In genomic region chr5:95619096-95619495, GRCh38 we compare ENCODE assay signal across 14 cellular contexts. TPM values are rescaled to one million over a fixed set of nuclear protein-coding genes. Genes with fewer than 3 reads are reported as not detected.
DNase-seq lines count a peak whose midpoint lies in the region; ATAC-seq and TF ChIP-seq lines count a peak whose summit lies in the region.
"Had no signal": no experiment of that assay in that cellular context is flagged by ENCODE, and none has a peak within 500 bp of the region (broad histone marks: within the 10 kb centered on the region; RNA-seq: fewer than 3 reads in every experiment).

No MANE protein-coding gene starts in this region.

- H3K27ac ChIP-seq in BLaER1 treated with 17β-estradiol and CSF1 and Interleukin-3, amounts not matched to agents 10 nM and 100 nM: no peak overlapping the region
- H3K27ac ChIP-seq in brain microvascular endothelial cell (peak overlapping the region; percentile 28), mesendoderm (ENCODE audit: low read depth, low read length) (no peak overlapping the region)
- H3K27ac ChIP-seq: gastrocnemius medialis, SK-N-MC had no signal

- DNase-seq in brain microvascular endothelial cell (peak; percentile 44), mesothelial cell of epicardium (ENCODE audit: low spot score in 2 of 2, unreplicated experiment in 2 of 2) (no peak), KG1 (lab: John Stamatoyannopoulos, UW) (no peak), mesendoderm (no peak), Right ventricle myocardium inferior (ENCODE audit: missing footprints) (no peak)
- DNase-seq: central memory CD4-positive, alpha-beta T cell; gastrocnemius medialis; upper lobe of left lung had no signal

- peaks cover 0 to 6% (median 5%) of the 10 kb centered on the region in 11 experiments; a peak in 16 of 22 replicates for H3K9me3 ChIP-seq in BLaER1 treated with 17β-estradiol and CSF1 and Interleukin-3, amounts not matched to agents 10 nM and 100 nM (replicated peaks in 1 of 11)
- H3K9me3 ChIP-seq: gastrocnemius medialis, upper lobe of left lung had no signal

- peaks cover 33 to 50% (median 46%) of the 10 kb centered on the region in 10 experiments for H3K4me1 ChIP-seq in BLaER1 treated with 17β-estradiol and CSF1 and Interleukin-3, amounts not matched to agents 10 nM and 100 nM
- no peaks in the 10 kb centered on the region for H3K4me1 ChIP-seq in mesendoderm (ENCODE audit: control insufficient read depth, low read depth, low read length)

- no peaks in the 10 kb centered on the region for H3K79me2 ChIP-seq in mesendoderm (ENCODE audit: control insufficient read depth, insufficient read depth, low read length)

- no CpG with 5 or more reads among the region's 4 CpGs for WGBS in mesendoderm (ENCODE audit: extremely low coverage, insufficient coverage, low lambda C conversion rate)

- H3K23ac ChIP-seq in mesendoderm (ENCODE audit: low read length): no peak overlapping the region

- H3K27me3 ChIP-seq in BLaER1 treated with 17β-estradiol and CSF1 and Interleukin-3, amounts not matched to agents 10 nM and 100 nM: peaks cover 13 to 31% (median 23%) of the 10 kb centered on the region in 11 experiments; a peak in 21 of 22 replicates
- H3K27me3 ChIP-seq in brain microvascular endothelial cell (replicated peaks) (no peaks in the 10 kb centered on the region), mesendoderm (ENCODE audit: insufficient read depth, low read length, poor library complexity) (peaks cover 22% of the 10 kb centered on the region)
- H3K27me3 ChIP-seq: gastrocnemius medialis, upper lobe of left lung had no signal

- H4K20me1 ChIP-seq in BLaER1 treated with 17β-estradiol and CSF1 and Interleukin-3, amounts not matched to agents 10 nM and 100 nM: no peaks in the 10 kb centered on the region

- H2AK5ac ChIP-seq in mesendoderm (ENCODE audit: low read length): no peak overlapping the region

- H3K27me3 Mint-ChIP-seq in IgD-negative memory B cell (peaks cover 3% of the 10 kb centered on the region), mesothelial cell of epicardium (ENCODE audit: low read depth) (peaks cover 51% of the 10 kb centered on the region)

- no peaks in the 10 kb centered on the region for H3K79me1 ChIP-seq in mesendoderm (ENCODE audit: low read length)

- no peak overlapping the region; a peak in 1 of 22 replicates for H3K9ac ChIP-seq in BLaER1 treated with 17β-estradiol and CSF1 and Interleukin-3, amounts not matched to agents 10 nM and 100 nM
- no peak overlapping the region for H3K9ac ChIP-seq in mesendoderm (ENCODE audit: low read length)

- H3K4me3 Mint-ChIP-seq in IgD-negative memory B cell (peak overlapping the region; percentile 84 to 96 (median 90)), mesothelial cell of epicardium (peak overlapping the region; percentile 7)

- H3K4me1 Mint-ChIP-seq in IgD-negative memory B cell (peaks cover 23 to 33% (median 27%) of the 10 kb centered on the region in 3 donors), mesothelial cell of epicardium (peaks cover 22% of the 10 kb centered on the region)

- H3K4me2 ChIP-seq in BLaER1 treated with 17β-estradiol and CSF1 and Interleukin-3, amounts not matched to agents 10 nM and 100 nM: peak overlapping the region; percentile 93 to 100 (median 98)
- H3K4me2 ChIP-seq in mesendoderm (ENCODE audit: low read length): no peak overlapping the region

- no peak overlapping the region for H4K5ac ChIP-seq in mesendoderm (ENCODE audit: low read length)

- no peak overlapping the region for H2BK15ac ChIP-seq in mesendoderm (replicated peaks; ENCODE audit: low read depth)

- peak overlapping the region in 2 of 10 experiments; percentile 63 to 67; a peak in 2 of 20 replicates for H3K4me3 ChIP-seq in BLaER1 treated with 17β-estradiol and CSF1 and Interleukin-3, amounts not matched to agents 10 nM and 100 nM
- H3K4me3 ChIP-seq in brain microvascular endothelial cell (ENCODE audit: low read depth, low read length): no peak overlapping the region
- H3K4me3 ChIP-seq in mesendoderm (ENCODE audit: low read length): no peak overlapping the region
- H3K4me3 ChIP-seq: SK-N-MC had no signal

- no peak overlapping the region for H2BK5ac ChIP-seq in mesendoderm (ENCODE audit: low read length)

- H3K27ac Mint-ChIP-seq in IgD-negative memory B cell: peak overlapping the region in 1 of 3 donors; percentile 47
- H3K27ac Mint-ChIP-seq in mesothelial cell of epicardium: no peak overlapping the region

- TF ChIP-seq CTCF in brain microvascular endothelial cell (IDR thresholded peaks at IDR 0.05; ENCODE audit: low read depth, low read length, missing control alignments) (no peak), mesothelial cell of epicardium (IDR thresholded peaks at IDR 0.05; ENCODE audit: unreplicated experiment) (no peak)

- H3K56ac ChIP-seq in mesendoderm (ENCODE audit: low read length): no peak overlapping the region

- H3K9me3 Mint-ChIP-seq in IgD-negative memory B cell (no peaks in the 10 kb centered on the region), mesothelial cell of epicardium (peaks cover under 1% of the 10 kb centered on the region)

- H3K36me3 ChIP-seq in BLaER1 treated with 17β-estradiol and CSF1 and Interleukin-3, amounts not matched to agents 10 nM and 100 nM: peaks cover 0 to 5% (median 0%) of the 10 kb centered on the region in 11 experiments; a peak in 2 of 22 replicates
- H3K36me3 ChIP-seq in brain microvascular endothelial cell (replicated peaks): no peaks in the 10 kb centered on the region
- H3K36me3 ChIP-seq in mesendoderm (ENCODE audit: control insufficient read depth, insufficient read depth, low read length): no peaks in the 10 kb centered on the region
- H3K36me3 ChIP-seq: gastrocnemius medialis, upper lobe of left lung had no signal

- H2BK120ac ChIP-seq in mesendoderm (ENCODE audit: low read depth, low read length): no peak overlapping the region

- ATAC-seq in Right ventricle myocardium inferior (no peak), HG03439 (IDR thresholded peaks at IDR 0.05; ENCODE audit: unreplicated experiment) (no peak)
- ATAC-seq: GM12878 had no signal

- H3K36me3 Mint-ChIP-seq in IgD-negative memory B cell: no peaks in the 10 kb centered on the region
- no peaks in the 10 kb centered on the region for H3K36me3 Mint-ChIP-seq in mesothelial cell of epicardium

- no peak overlapping the region for H4K8ac ChIP-seq in mesendoderm (ENCODE audit: low read depth, low read length)

- H3K4ac ChIP-seq in mesendoderm (ENCODE audit: low read depth, low read length): no peak overlapping the region

- in situ Hi-C loops in brain microvascular endothelial cell (cut with HindIII; ENCODE audit: low pct_ligation_motif_present, low sequenced_read_pairs): no loop called here

- H3K18ac ChIP-seq in mesendoderm (ENCODE audit: low read length): no peak overlapping the region

- intact Hi-C loops in Right ventricle myocardium inferior (cut with DNase I): no loop called here

RNA-seq across cellular contexts. Expression of gene GPR150, which starts 0.8 kb away (rescaled TPM):
- polyA plus RNA-seq in IgD-negative memory B cell: 0.66 TPM
- total RNA-seq in mesothelial cell of epicardium (not detected in 3 replicates), Right ventricle myocardium inferior (not detected)
- polyA plus RNA-seq in mesendoderm (2013, experiment 1 of 2): 0.03 TPM
- polyA plus RNA-seq in mesendoderm (2013, experiment 2 of 2): 0.06 TPM
- total RNA-seq: renal cortical epithelial cell had no signal

RNA-seq across cellular contexts. Expression of gene RFESD, which starts 27.5 kb away (rescaled TPM):
- 4.1 TPM for polyA plus RNA-seq in IgD-negative memory B cell
- total RNA-seq in mesothelial cell of epicardium: 3.4 to 4.2 TPM (median 3.5 TPM) in 3 replicates
- 2.8 TPM for polyA plus RNA-seq in mesendoderm (2013, experiment 1 of 2)
- polyA plus RNA-seq in mesendoderm (2013, experiment 2 of 2): 2.2 TPM
- total RNA-seq in Right ventricle myocardium inferior: 3.0 TPM
